ENCODE assay signal across 12 cellular contexts in genomic region chr17:83174859-83175550, GRCh38.
DNase-seq lines count a peak whose midpoint lies in the region; ATAC-seq and TF ChIP-seq lines count a peak whose summit lies in the region.
"Had no signal": no experiment of that assay in that cellular context is flagged by ENCODE, and none has a peak within 500 bp of the region (broad histone marks: within the 10 kb centered on the region; RNA-seq: fewer than 3 reads in every experiment).

No MANE protein-coding gene starts in this region.

- WGBS in endodermal cell (ENCODE audit: insufficient coverage in 1 of 2, insufficient read length in 1 of 2), 2 experiments: 88 to 92% methylated on average over 10 to 16 of the region's 16 CpGs

- no peaks in the 10 kb centered on the region for H3K4me1 ChIP-seq in right atrium auricular region
- H3K4me1 ChIP-seq in Loucy (ENCODE audit: insufficient read depth, low read length, poor library complexity, severe bottlenecking): peaks cover 6% of the 10 kb centered on the region
- H3K4me1 ChIP-seq in endodermal cell (ENCODE audit: control insufficient read depth, insufficient read depth, low read length): peaks cover 4% of the 10 kb centered on the region
- H3K4me1 ChIP-seq in vagina: peaks cover 22% of the 10 kb centered on the region

- intact Hi-C loops in left cardiac atrium (cut with DNase I): no loop called here
- intact Hi-C loops in vagina (cut with DNase I): no loop called here

- no peak for TF ChIP-seq POLR2A in vagina (IDR thresholded peaks at IDR 0.05)

- H3K27me3 Mint-ChIP-seq in endodermal cell (ENCODE audit: insufficient read depth) (no peaks in the 10 kb centered on the region), WTC11 (ENCODE audit: low read depth) (no peaks in the 10 kb centered on the region)

- TF ChIP-seq CTCF in right atrium auricular region (IDR thresholded peaks at IDR 0.05) (no peak), Loucy (conservative IDR thresholded peaks at IDR 0.05; ENCODE audit: low read length) (peak; percentile 47), endodermal cell (conservative IDR thresholded peaks at IDR 0.05) (no peak), vagina (IDR thresholded peaks at IDR 0.05) (no peak), WTC11 (IDR thresholded peaks at IDR 0.05) (no peak)

- DNase-seq in right atrium auricular region (ENCODE audit: low spot score): peak; percentile 36
- no peak for DNase-seq in left cardiac atrium
- DNase-seq in endodermal cell: peak; percentile 35
- DNase-seq in vagina (ENCODE audit: extremely low spot score in 2 of 2): no peak
- DNase-seq in WTC11 (ENCODE audit: low spot score): no peak
- DNase-seq in NCI-H774 (lab: John Stamatoyannopoulos, UW): no peak
- DNase-seq: activated T-cell treated with anti-CD3 and anti-CD28 coated beads, Interleukin-2, amount 50 U/mL, for 4 hours; CD4-positive, alpha-beta T cell; NCI-H1694 treated with DMSO at 0.1 percent for 48 hours had no signal

- H3K27ac Mint-ChIP-seq in endodermal cell: no peak overlapping the region
- no peak overlapping the region for H3K27ac Mint-ChIP-seq in WTC11
- H3K27ac Mint-ChIP-seq: CD4-positive, alpha-beta T cell had no signal

- no peaks in the 10 kb centered on the region for H3K36me3 ChIP-seq in right atrium auricular region
- H3K36me3 ChIP-seq in Loucy (ENCODE audit: insufficient read depth, low read length): no peaks in the 10 kb centered on the region
- H3K36me3 ChIP-seq in endodermal cell (ENCODE audit: control insufficient read depth, insufficient read depth, low read length): no peaks in the 10 kb centered on the region
- no peaks in the 10 kb centered on the region for H3K36me3 ChIP-seq in vagina

- no peaks in the 10 kb centered on the region for H3K79me2 ChIP-seq in Loucy (ENCODE audit: insufficient read depth, low read length)

- peak overlapping the region; percentile 31 for H3K4me2 ChIP-seq in Loucy (ENCODE audit: low read depth, low read length, poor library complexity, severe bottlenecking)

- no peaks in the 10 kb centered on the region for H3K9me2 ChIP-seq in Loucy (replicated peaks; ENCODE audit: low read depth, low read length)

- no peaks in the 10 kb centered on the region for H4K20me1 ChIP-seq in Loucy (ENCODE audit: insufficient read depth, low read length, poor library complexity, severe bottlenecking)

- H3K9me3 Mint-ChIP-seq in endodermal cell: no peaks in the 10 kb centered on the region
- peaks cover 1% of the 10 kb centered on the region for H3K9me3 Mint-ChIP-seq in WTC11
- H3K9me3 Mint-ChIP-seq: activated T-cell treated with anti-CD3 and anti-CD28 coated beads, Interleukin-2, amount 50 U/mL, for 4 hours; CD4-positive, alpha-beta T cell had no signal

- CTCF ChIA-PET in WTC11 (lab: Charles Lee): no interaction called here

- H3K4me3 Mint-ChIP-seq in endodermal cell (no peak overlapping the region), WTC11 (no peak overlapping the region)
- H3K4me3 Mint-ChIP-seq: activated T-cell treated with anti-CD3 and anti-CD28 coated beads, Interleukin-2, amount 50 U/mL, for 4 hours; CD4-positive, alpha-beta T cell had no signal

- H3K9ac ChIP-seq in Loucy (ENCODE audit: low read depth, low read length, poor library complexity, severe bottlenecking) (no peak overlapping the region), endodermal cell (ENCODE audit: extremely low read depth, low read length, poor library complexity, severe bottlenecking) (no peak overlapping the region)

- H3K9me3 ChIP-seq in right atrium auricular region (no peaks in the 10 kb centered on the region), Loucy (ENCODE audit: insufficient read depth, low read depth, low read length) (no peaks in the 10 kb centered on the region), endodermal cell (ENCODE audit: control insufficient read depth, low read length) (no peaks in the 10 kb centered on the region), vagina (no peaks in the 10 kb centered on the region)

- no peaks in the 10 kb centered on the region for H3K27me3 ChIP-seq in right atrium auricular region
- H3K27me3 ChIP-seq in Loucy (ENCODE audit: insufficient read depth, low read length, poor library complexity, severe bottlenecking): no peaks in the 10 kb centered on the region
- no peaks in the 10 kb centered on the region for H3K27me3 ChIP-seq in endodermal cell (ENCODE audit: control insufficient read depth, insufficient read depth, low read length, poor library complexity, severe bottlenecking)
- no peaks in the 10 kb centered on the region for H3K27me3 ChIP-seq in vagina

- POLR2A ChIA-PET in WTC11 (lab: Charles Lee): no interaction called here

- no peak overlapping the region for H2AFZ ChIP-seq in Loucy (ENCODE audit: low read length)

- ATAC-seq in left cardiac atrium (no peak), WTC11 (no peak), HG03432 (IDR thresholded peaks at IDR 0.05; ENCODE audit: unreplicated experiment) (no peak)
- ATAC-seq: activated T-cell treated with anti-CD3 and anti-CD28 coated beads, Interleukin-2, amount 50 U/mL, for 4 hours had no signal

- no peaks in the 10 kb centered on the region for H3K36me3 Mint-ChIP-seq in endodermal cell (ENCODE audit: low read depth)
- no peaks in the 10 kb centered on the region for H3K36me3 Mint-ChIP-seq in WTC11

- H3K27ac ChIP-seq in right atrium auricular region: no peak overlapping the region
- no peak overlapping the region for H3K27ac ChIP-seq in endodermal cell (ENCODE audit: low read depth, low read length)
- peak overlapping the region; percentile 71 for H3K27ac ChIP-seq in vagina
- H3K27ac ChIP-seq: epithelial cell of prostate had no signal

- H3K4me3 ChIP-seq in right atrium auricular region (no peak overlapping the region), Loucy (ENCODE audit: low read length, poor library complexity, severe bottlenecking) (no peak overlapping the region), endodermal cell (ENCODE audit: low read length) (no peak overlapping the region), vagina (no peak overlapping the region)

- H3F3A ChIP-seq in Loucy (ENCODE audit: low read depth): no peaks in the 10 kb centered on the region

- H3K4me1 Mint-ChIP-seq in endodermal cell: peaks cover 12% of the 10 kb centered on the region
- peaks cover 9% of the 10 kb centered on the region for H3K4me1 Mint-ChIP-seq in WTC11

TF ChIP-seq in WTC11, 78 proteins besides CTCF, POLR2A, EP300 and RAD21 (continues in another document):
- TF ChIP-seq KAT7 (CRISPR knock-in tag; IDR thresholded peaks at IDR 0.05; ENCODE audit: borderline replicate concordance): no peak
- TF ChIP-seq ZNF532 (CRISPR knock-in tag; IDR thresholded peaks at IDR 0.05; ENCODE audit: borderline replicate concordance): no peak
- no peak for TF ChIP-seq ESRRA (CRISPR knock-in tag; IDR thresholded peaks at IDR 0.05; ENCODE audit: borderline replicate concordance)
- no peak for TF ChIP-seq AFF4 (CRISPR knock-in tag; IDR thresholded peaks at IDR 0.05; ENCODE audit: borderline replicate concordance)

Comparison
In these comparisons a context has a peak if more than half of its experiments do, and no peak if none do; other contexts are left out.
1. DNase-seq: peak in right atrium auricular region (single experiment) and endodermal cell (single experiment); none in left cardiac atrium (single experiment), vagina (0 of 2), WTC11 (single experiment) and NCI-H774 (single experiment).